Comparison of ENCODE assay signal across 8 cellular contexts in the genomic region with DNA sequence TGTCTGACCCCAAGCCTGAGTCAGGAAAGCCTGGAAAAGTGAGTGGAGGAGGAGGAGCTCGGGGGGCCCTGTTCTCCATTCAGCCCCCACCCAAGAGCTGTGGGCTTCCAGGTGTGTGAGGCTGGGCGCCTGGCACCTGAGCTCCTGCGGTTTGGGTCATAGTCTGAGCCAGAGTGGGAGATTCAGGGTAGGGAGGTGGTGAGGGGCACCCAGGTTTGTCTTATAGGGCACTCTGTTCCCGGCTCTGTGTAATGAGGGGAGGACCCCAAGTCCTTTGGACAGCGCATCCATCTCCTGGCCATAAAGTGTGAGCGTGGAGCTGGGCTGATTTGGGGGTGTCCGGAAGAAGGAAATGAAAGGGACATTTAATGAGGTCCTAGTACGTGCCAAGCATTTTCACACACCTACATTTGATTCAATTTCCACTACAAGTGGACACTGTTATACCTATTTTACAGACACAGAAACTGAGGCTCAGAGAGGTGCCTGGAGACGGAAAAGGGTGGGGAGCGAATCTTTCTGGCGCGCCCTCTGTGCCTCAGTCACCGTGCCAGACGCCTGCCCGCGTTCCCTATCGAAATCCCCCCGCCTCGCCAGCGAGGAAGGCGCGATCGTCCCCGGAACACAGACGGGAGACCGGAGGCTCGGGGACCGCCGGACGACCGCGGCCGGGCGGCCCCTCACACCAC. TPM values are rescaled to one million over a fixed set of nuclear protein-coding genes. Genes with fewer than 3 reads are reported as not detected.
DNase-seq lines count a peak whose midpoint lies in the region; ATAC-seq and TF ChIP-seq lines count a peak whose summit lies in the region.

No MANE protein-coding gene starts in this region.

- peak overlapping the region; percentile 43 for H3K4me3 ChIP-seq in CD8-positive, alpha-beta memory T cell (ENCODE audit: low read length)
- H3K4me3 ChIP-seq in SK-N-MC (peak overlapping the region; percentile 90), fibroblast of pulmonary artery (replicated peaks; ENCODE audit: low read depth, low read length) (peak overlapping the region; percentile 31), psoas muscle (peak overlapping the region; percentile 58)

- peak overlapping the region; percentile 40 to 90 (median 84) for H3K4me3 Mint-ChIP-seq in CD8-positive, alpha-beta memory T cell

- TF ChIP-seq CTCF in fibroblast of pulmonary artery (IDR thresholded peaks at IDR 0.05; ENCODE audit: low read length, missing control alignments) = no peak
- no peak for TF ChIP-seq CTCF in psoas muscle (IDR thresholded peaks at IDR 0.05)

- H3K36me3 ChIP-seq in CD8-positive, alpha-beta memory T cell (ENCODE audit: insufficient read depth, low read length) = no peaks in the 10 kb centered on the region
- H3K36me3 ChIP-seq in SK-N-MC (ENCODE audit: insufficient read depth, low read length) = no peaks in the 10 kb centered on the region
- no peaks in the 10 kb centered on the region for H3K36me3 ChIP-seq in psoas muscle (ENCODE audit: insufficient read depth in 1 of 2, low read depth in 1 of 2)

- H3K4me1 Mint-ChIP-seq in CD8-positive, alpha-beta memory T cell = peaks cover 21 to 38% (median 34%) of the 10 kb centered on the region in 3 donors

- H3K27ac ChIP-seq in CD8-positive, alpha-beta memory T cell (ENCODE audit: low read depth, low read length) = no peak overlapping the region
- H3K27ac ChIP-seq in SK-N-MC (peak overlapping the region; percentile 19; the same call in 1 of the 2 replicates), psoas muscle (no peak overlapping the region)

- H3K9me3 Mint-ChIP-seq in CD8-positive, alpha-beta memory T cell = no peaks in the 10 kb centered on the region

- intact Hi-C loops in psoas muscle (cut with DNase I) = loop anchor here (5.0 to 10.0 kb wide), 2 partner anchors 70 to 78 kb away; no protein-coding TSS in a partner anchor

- peaks cover 7 to 9% of the 10 kb centered on the region in 2 donors for H3K27me3 Mint-ChIP-seq in CD8-positive, alpha-beta memory T cell

- peaks cover 0 to 6% (median 5%) of the 10 kb centered on the region in 3 donors for H3K36me3 Mint-ChIP-seq in CD8-positive, alpha-beta memory T cell

- DNase-seq in CD8-positive, alpha-beta memory T cell = no peak
- DNase-seq in SK-N-MC (ENCODE audit: low read depth, low spot score) (no peak), fibroblast of pulmonary artery (ENCODE audit: low read depth) (no peak), psoas muscle (no peak), NCI-H1105 (lab: John Stamatoyannopoulos, UW) (no peak), NCI-H82 treated with DMSO at 0.1 percent for 48 hours (lab: John Stamatoyannopoulos, UW; ENCODE audit: unreplicated experiment) (no peak), NCI-H2081 (lab: John Stamatoyannopoulos, UW) (no peak)

- CTCF ChIA-PET in CD8-positive, alpha-beta memory T cell (lab: Charles Lee) = interaction anchor here (0.6 to 2.9 kb wide), 22 partner anchors 9 to 161 kb away, joined by 3 to 23 read pairs (median 4); partner anchors contain the start of genes SUN2 and TOMM22

- 22 to 30% (median 26%) methylated on average over 26 to 34 of the region's 34 CpGs for WGBS in psoas muscle, 3 donors

- H3K9me3 ChIP-seq in CD8-positive, alpha-beta memory T cell (ENCODE audit: low read length) = no peaks in the 10 kb centered on the region
- H3K9me3 ChIP-seq in SK-N-MC (ENCODE audit: low read depth, low read length) (no peaks in the 10 kb centered on the region), psoas muscle (no peaks in the 10 kb centered on the region)

- no peak for ATAC-seq in psoas muscle
- no peak for ATAC-seq in GM21576 (IDR thresholded peaks at IDR 0.05; ENCODE audit: unreplicated experiment)

- no peaks in the 10 kb centered on the region for H3K27me3 ChIP-seq in CD8-positive, alpha-beta memory T cell (ENCODE audit: insufficient read depth, low read length, poor library complexity, severe bottlenecking)
- H3K27me3 ChIP-seq in psoas muscle (ENCODE audit: insufficient read depth in 3 of 3, low read length in 2 of 3) = peaks cover 0 to 58% (median 15%) of the 10 kb centered on the region in 3 donors

- H3K9ac ChIP-seq in SK-N-MC (ENCODE audit: insufficient read length) = peak overlapping the region; percentile 77

- H3K4me1 ChIP-seq in CD8-positive, alpha-beta memory T cell (ENCODE audit: insufficient read depth, low read length) = peaks cover 20% of the 10 kb centered on the region
- H3K4me1 ChIP-seq in psoas muscle = peaks cover 3% of the 10 kb centered on the region

- H3K27ac Mint-ChIP-seq in CD8-positive, alpha-beta memory T cell = peak overlapping the region in 3 of 8 donors; percentile 45 to 68 (median 54)

- POLR2A ChIA-PET in CD8-positive, alpha-beta memory T cell (lab: Charles Lee) = interaction anchor here (0.7 to 1.9 kb wide), 8 partner anchors 29 to 161 kb away, joined by 3 to 14 read pairs (median 6); partner anchors contain the start of genes CBX6, GTPBP1 and TOMM22

RNA-seq across cellular contexts. Expression of gene NPTXR, which starts 1.2 kb away (rescaled TPM):
- total RNA-seq in CD8-positive, alpha-beta memory T cell = 1 to 10 TPM; 5.9 to 6.3 TPM
- 1.0 TPM for polyA plus RNA-seq in CD8-positive, alpha-beta memory T cell
- total RNA-seq in psoas muscle = 1 to 10 TPM in 1 of 4 donors, under 1 TPM in 3; 0.15 to 1.7 (median 0.61) TPM
- polyA plus RNA-seq in psoas muscle = under 1 TPM; 0.35 to 0.53 (median 0.39) TPM

RNA-seq across cellular contexts. Expression of gene CBX6, which starts 29.4 kb away (rescaled TPM):
- 100 to 1,000 TPM; 159 to 171 TPM for total RNA-seq in CD8-positive, alpha-beta memory T cell
- polyA plus RNA-seq in CD8-positive, alpha-beta memory T cell = 10.8 TPM
- 10 to 100 TPM; 15.1 to 21.0 (median 17.4) TPM for total RNA-seq in psoas muscle
- polyA plus RNA-seq in psoas muscle = 10 to 100 TPM in 1 of 3 donors, 1 to 10 TPM in 2; 5.2 to 17.1 (median 5.4) TPM

RNA-seq across cellular contexts. Expression of gene DNAL4, which starts 48.7 kb away (rescaled TPM):
- total RNA-seq in CD8-positive, alpha-beta memory T cell = 1 to 10 TPM; 9.1 to 9.6 TPM
- polyA plus RNA-seq in CD8-positive, alpha-beta memory T cell = 12.3 TPM
- total RNA-seq in psoas muscle = 1 to 10 TPM; 3.5 to 6.4 (median 4.7) TPM
- 10 to 100 TPM in 2 of 3 donors, 1 to 10 TPM in 1; 4.2 to 13.9 (median 11.8) TPM for polyA plus RNA-seq in psoas muscle

Comparison
In these comparisons a context has a peak if more than half of its experiments do, and no peak if none do; other contexts are left out.
1. H3K4me3 ChIP-seq: peak in every context shown above with its lines; median percentile 90 in SK-N-MC; 58 in psoas muscle; 43 in CD8-positive, alpha-beta memory T cell; 31 in fibroblast of pulmonary artery.
2. RNA of gene CBX6, which starts 29.4 kb away (total RNA-seq): 159 to 171 TPM in CD8-positive, alpha-beta memory T cell; 15.1 to 21.0 TPM in psoas muscle; every median in the first group is over 4 times any median in the second.